ENCODE assay signal across 13 cellular contexts in genomic region chr14:32010561-32011188, GRCh38.
DNase-seq lines count a peak whose midpoint lies in the region; ATAC-seq and TF ChIP-seq lines count a peak whose summit lies in the region.
"Had no signal": no experiment of that assay in that cellular context is flagged by ENCODE, and none has a peak within 500 bp of the region (broad histone marks: within the 10 kb centered on the region; RNA-seq: fewer than 3 reads in every experiment).

No MANE protein-coding gene starts in this region.

- POLR2A ChIA-PET in CD8-positive, alpha-beta T cell (lab: Charles Lee) = no interaction called here

- TF ChIP-seq CTCF in left ventricle myocardium inferior (IDR thresholded peaks at IDR 0.05; ENCODE audit: borderline replicate concordance) = no peak
- no peak for TF ChIP-seq CTCF in foreskin fibroblast (IDR thresholded peaks at IDR 0.05; ENCODE audit: low read depth, low read length)
- TF ChIP-seq CTCF in ovary (IDR thresholded peaks at IDR 0.05) = no peak
- TF ChIP-seq CTCF in CD8-positive, alpha-beta T cell (IDR thresholded peaks at IDR 0.05) = no peak

- no peak for TF ChIP-seq POLR2A in ovary (IDR thresholded peaks at IDR 0.05)

- H3K4me1 ChIP-seq in left ventricle myocardium inferior = peaks cover 49% of the 10 kb centered on the region
- no peaks in the 10 kb centered on the region for H3K4me1 ChIP-seq in right cardiac atrium (ENCODE audit: control insufficient read depth, insufficient read depth, low read length)
- H3K4me1 ChIP-seq in SJCRH30 = peaks cover 14% of the 10 kb centered on the region
- no peaks in the 10 kb centered on the region for H3K4me1 ChIP-seq in ovary (ENCODE audit: insufficient read depth)
- no peaks in the 10 kb centered on the region for H3K4me1 ChIP-seq in CD8-positive, alpha-beta T cell (ENCODE audit: insufficient read depth, low read length)

- ATAC-seq in right cardiac atrium = no peak
- no peak for ATAC-seq in CD8-positive, alpha-beta T cell
- ATAC-seq: esophagus mucosa had no signal

- H3K9me3 Mint-ChIP-seq in CD8-positive, alpha-beta T cell = no peaks in the 10 kb centered on the region
- H3K9me3 Mint-ChIP-seq: IgD-negative memory B cell had no signal

- H3K27ac Mint-ChIP-seq in CD8-positive, alpha-beta T cell = no peak overlapping the region
- H3K27ac Mint-ChIP-seq: IgD-negative memory B cell had no signal

- H3K36me3 Mint-ChIP-seq in CD8-positive, alpha-beta T cell = no peaks in the 10 kb centered on the region
- H3K36me3 Mint-ChIP-seq: IgD-negative memory B cell had no signal

- no peak overlapping the region for H3K4me3 Mint-ChIP-seq in CD8-positive, alpha-beta T cell
- H3K4me3 Mint-ChIP-seq: IgD-negative memory B cell had no signal

- no peak overlapping the region for H3K4me3 ChIP-seq in left ventricle myocardium inferior
- H3K4me3 ChIP-seq in right cardiac atrium (ENCODE audit: low read length) = no peak overlapping the region
- no peak overlapping the region for H3K4me3 ChIP-seq in SJCRH30
- no peak overlapping the region for H3K4me3 ChIP-seq in foreskin fibroblast (ENCODE audit: low read depth in 1 of 2, low read length in 2 of 2)
- H3K4me3 ChIP-seq in ovary = no peak overlapping the region
- H3K4me3 ChIP-seq in CD8-positive, alpha-beta T cell (ENCODE audit: low read depth, low read length) = no peak overlapping the region
- H3K4me3 ChIP-seq: lung had no signal

- DNase-seq in left ventricle myocardium inferior = no peak
- DNase-seq in right cardiac atrium = no peak
- DNase-seq in SJCRH30 = peak; percentile 25 to 58
- DNase-seq in foreskin fibroblast = peak; percentile 73 to 81
- no peak for DNase-seq in NCI-H345 treated with DMSO at 0.1 percent for 48 hours (lab: John Stamatoyannopoulos, UW; ENCODE audit: unreplicated experiment)
- no peak for DNase-seq in ovary
- DNase-seq in CD8-positive, alpha-beta T cell = no peak
- no peak for DNase-seq in COR-L47 (lab: John Stamatoyannopoulos, UW)
- DNase-seq: AML-193, anterior cingulate cortex had no signal

- no peaks in the 10 kb centered on the region for H3K4me1 Mint-ChIP-seq in CD8-positive, alpha-beta T cell (ENCODE audit: low read depth)

- no peak for TF ChIP-seq EP300 in ovary (IDR thresholded peaks at IDR 0.05)

- WGBS in right cardiac atrium = 64% methylated on average over 7 of the region's 7 CpGs
- WGBS in ovary, 3 donors = 79 to 85% (median 85%) methylated on average over 7 of the region's 7 CpGs

- CTCF ChIA-PET in CD8-positive, alpha-beta T cell (lab: Charles Lee) = no interaction called here

- peaks cover 18% of the 10 kb centered on the region for H3K27me3 Mint-ChIP-seq in CD8-positive, alpha-beta T cell (ENCODE audit: low read depth)
- H3K27me3 Mint-ChIP-seq: IgD-negative memory B cell had no signal

- intact Hi-C loops in left ventricle myocardium inferior (cut with micrococcal nuclease) (no loop called here), right cardiac atrium (cut with DNase I) (no loop called here), ovary (cut with DNase I) (no loop called here)
- intact Hi-C loops in CD8-positive, alpha-beta T cell (cut with DNase I, micrococcal nuclease) = no loop called here

- no peaks in the 10 kb centered on the region for H3K36me3 ChIP-seq in left ventricle myocardium inferior
- no peaks in the 10 kb centered on the region for H3K36me3 ChIP-seq in SJCRH30
- H3K36me3 ChIP-seq in ovary = no peaks in the 10 kb centered on the region
- H3K36me3 ChIP-seq in CD8-positive, alpha-beta T cell (ENCODE audit: insufficient read depth, low read length) = no peaks in the 10 kb centered on the region

- H3K9me3 ChIP-seq in left ventricle myocardium inferior (replicated peaks) = no peaks in the 10 kb centered on the region
- H3K9me3 ChIP-seq in right cardiac atrium (ENCODE audit: control insufficient read depth, low read length) = no peaks in the 10 kb centered on the region
- H3K9me3 ChIP-seq in SJCRH30 (replicated peaks) = no peaks in the 10 kb centered on the region
- no peaks in the 10 kb centered on the region for H3K9me3 ChIP-seq in ovary
- H3K9me3 ChIP-seq in CD8-positive, alpha-beta T cell (ENCODE audit: low read length) = no peaks in the 10 kb centered on the region

- H3K27ac ChIP-seq in left ventricle myocardium inferior (replicated peaks) (peak overlapping the region; percentile 28), right cardiac atrium (ENCODE audit: low read length) (no peak overlapping the region), SJCRH30 (no peak overlapping the region), ovary (no peak overlapping the region)
- no peak overlapping the region for H3K27ac ChIP-seq in CD8-positive, alpha-beta T cell (ENCODE audit: low read depth, low read length)

- H3K27me3 ChIP-seq in left ventricle myocardium inferior (ENCODE audit: low read depth) (no peaks in the 10 kb centered on the region), right cardiac atrium (ENCODE audit: control insufficient read depth, insufficient read depth) (no peaks in the 10 kb centered on the region), SJCRH30 (no peaks in the 10 kb centered on the region), ovary (no peaks in the 10 kb centered on the region)
- no peaks in the 10 kb centered on the region for H3K27me3 ChIP-seq in CD8-positive, alpha-beta T cell (ENCODE audit: insufficient read depth, low read length)

Comparison
In these comparisons a context has a peak if more than half of its experiments do, and no peak if none do; other contexts are left out.
1. DNase-seq: peak in SJCRH30 (2 of 2) and foreskin fibroblast (2 of 2); none in left ventricle myocardium inferior (single experiment), right cardiac atrium (0 of 3), NCI-H345 treated with DMSO at 0.1 percent for 48 hours (single experiment), ovary (0 of 5), CD8-positive, alpha-beta T cell (0 of 7) and COR-L47 (single experiment).